Comparison of ENCODE assay signal across 15 cellular contexts in genomic region chr1:107359472-107360241, GRCh38.
A peak's percentile ranks its signal among the peaks of the same experiment; 100 is the strongest.
DNase-seq lines count a peak whose midpoint lies in the region; ATAC-seq, FAIRE-seq and TF ChIP-seq lines count a peak whose summit lies in the region.
"Had no signal": no experiment of that assay in that cellular context is flagged by ENCODE, and none has a peak within 500 bp of the region (broad histone marks: within the 10 kb centered on the region; RNA-seq: fewer than 3 reads in every experiment).

No MANE protein-coding gene starts in this region.

- peaks cover 22 to 23% of the 10 kb centered on the region in 2 donors for H3K4me1 Mint-ChIP-seq in stimulated activated naive B cell treated with anti-CD40 and anti-IgM and Interleukin-4, amounts not matched to agents 10 μg/mL and 1 μg/mL and 100 μg/mL, for 72 hours
- H3K4me1 Mint-ChIP-seq: activated naive CD8-positive, alpha-beta T cell treated with anti-CD3 and anti-CD28 coated beads, Interleukin-2, amount 10 ng/mL, durations not matched to agents 7 days and 5 days had no signal

- no peaks in the 10 kb centered on the region for H3K9me3 Mint-ChIP-seq in stimulated activated naive B cell treated with anti-CD40 and anti-IgM and Interleukin-4, amounts not matched to agents 10 μg/mL and 1 μg/mL and 100 μg/mL, for 72 hours
- H3K9me3 Mint-ChIP-seq: activated naive CD8-positive, alpha-beta T cell treated with anti-CD3 and anti-CD28 coated beads, Interleukin-2, amount 10 ng/mL, durations not matched to agents 7 days and 5 days; natural killer cell treated with Interleukin-12 subunit alpha and Interleukin-12 subunit beta and Interleukin-15 and Interleukin-18, amount 100 ng/mL, for 72 hours had no signal

- H3K36me3 Mint-ChIP-seq in stimulated activated naive B cell treated with anti-CD40 and anti-IgM and Interleukin-4, amounts not matched to agents 10 μg/mL and 1 μg/mL and 100 μg/mL, for 72 hours, result no peaks in the 10 kb centered on the region
- H3K36me3 Mint-ChIP-seq: activated naive CD8-positive, alpha-beta T cell treated with anti-CD3 and anti-CD28 coated beads, Interleukin-2, amount 10 ng/mL, durations not matched to agents 7 days and 5 days; natural killer cell treated with Interleukin-12 subunit alpha and Interleukin-12 subunit beta and Interleukin-15 and Interleukin-18, amount 100 ng/mL, for 72 hours had no signal

- peak; percentile 56 for ATAC-seq in GM19023 (IDR thresholded peaks at IDR 0.05; ENCODE audit: unreplicated experiment)
- ATAC-seq in HG02884 (IDR thresholded peaks at IDR 0.05; ENCODE audit: unreplicated experiment), result peak; percentile 54
- ATAC-seq in stimulated activated naive B cell treated with anti-CD40 and anti-IgM and Interleukin-4, amounts not matched to agents 10 μg/mL and 1 μg/mL and 100 μg/mL, for 72 hours (replicated peaks), result peak; percentile 53 to 66
- no peak for ATAC-seq in SK-N-SH treated with all-trans-retinoic acid at 6 μM for 48 hours
- ATAC-seq: natural killer cell treated with Interleukin-12 subunit alpha and Interleukin-12 subunit beta and Interleukin-15 and Interleukin-18, amount 100 ng/mL, for 72 hours had no signal

- H3K27ac Mint-ChIP-seq in stimulated activated naive B cell treated with anti-CD40 and anti-IgM and Interleukin-4, amounts not matched to agents 10 μg/mL and 1 μg/mL and 100 μg/mL, for 72 hours, result no peak overlapping the region
- H3K27ac Mint-ChIP-seq: activated naive CD8-positive, alpha-beta T cell treated with anti-CD3 and anti-CD28 coated beads, Interleukin-2, amount 10 ng/mL, durations not matched to agents 7 days and 5 days; HFFc6; natural killer cell treated with Interleukin-12 subunit alpha and Interleukin-12 subunit beta and Interleukin-15 and Interleukin-18, amount 100 ng/mL, for 72 hours had no signal

- no peaks in the 10 kb centered on the region for H3K27me3 Mint-ChIP-seq in stimulated activated naive B cell treated with anti-CD40 and anti-IgM and Interleukin-4, amounts not matched to agents 10 μg/mL and 1 μg/mL and 100 μg/mL, for 72 hours
- H3K27me3 Mint-ChIP-seq: activated naive CD8-positive, alpha-beta T cell treated with anti-CD3 and anti-CD28 coated beads, Interleukin-2, amount 10 ng/mL, durations not matched to agents 7 days and 5 days had no signal

- H3K4me3 Mint-ChIP-seq in stimulated activated naive B cell treated with anti-CD40 and anti-IgM and Interleukin-4, amounts not matched to agents 10 μg/mL and 1 μg/mL and 100 μg/mL, for 72 hours, result peak overlapping the region; percentile 10 to 28
- H3K4me3 Mint-ChIP-seq: activated naive CD8-positive, alpha-beta T cell treated with anti-CD3 and anti-CD28 coated beads, Interleukin-2, amount 10 ng/mL, durations not matched to agents 7 days and 5 days; HFFc6; natural killer cell treated with Interleukin-12 subunit alpha and Interleukin-12 subunit beta and Interleukin-15 and Interleukin-18, amount 100 ng/mL, for 72 hours had no signal

- FAIRE-seq in HTR-8/SVneo (lab: Jason Lieb, UNC), result no peak

- DNase-seq in NAMALWA (ENCODE audit: low spot score), result peak; percentile 50
- no peak for DNase-seq in stimulated activated naive B cell treated with anti-CD40 and anti-IgM and Interleukin-4, amounts not matched to agents 10 μg/mL and 1 μg/mL and 100 μg/mL, for 72 hours
- no peak for DNase-seq in NCI-H526 treated with DMSO at 0.1 percent for 48 hours (lab: John Stamatoyannopoulos, UW)
- DNase-seq in HTR-8/SVneo (ENCODE audit: insufficient read length, low spot score), result no peak
- DNase-seq: activated naive CD8-positive, alpha-beta T cell treated with anti-CD3 and anti-CD28 coated beads, Interleukin-2, amount 10 ng/mL, durations not matched to agents 7 days and 5 days; DMS79 treated with DMSO at 0.1 percent for 48 hours; foreskin fibroblast; HFFc6; NCI-H1694; Peyer's patch; T-helper 1 cell had no signal

TF ChIP-seq in SK-N-SH treated with all-trans-retinoic acid at 6 μM for 48 hours, 23 proteins besides CTCF, POLR2A, EP300 and RAD21:
- TF ChIP-seq BACH2 (CRISPR knock-in tag; IDR thresholded peaks at IDR 0.05; ENCODE audit: borderline replicate concordance) (no peak), ZC3H10 (CRISPR knock-in tag; IDR thresholded peaks at IDR 0.05) (no peak), CSRNP3 (CRISPR knock-in tag; IDR thresholded peaks at IDR 0.05) (no peak), ESRRG (CRISPR knock-in tag; IDR thresholded peaks at IDR 0.05) (no peak)
